1 cellular context compared by ENCODE assay signal in the genomic region with DNA sequence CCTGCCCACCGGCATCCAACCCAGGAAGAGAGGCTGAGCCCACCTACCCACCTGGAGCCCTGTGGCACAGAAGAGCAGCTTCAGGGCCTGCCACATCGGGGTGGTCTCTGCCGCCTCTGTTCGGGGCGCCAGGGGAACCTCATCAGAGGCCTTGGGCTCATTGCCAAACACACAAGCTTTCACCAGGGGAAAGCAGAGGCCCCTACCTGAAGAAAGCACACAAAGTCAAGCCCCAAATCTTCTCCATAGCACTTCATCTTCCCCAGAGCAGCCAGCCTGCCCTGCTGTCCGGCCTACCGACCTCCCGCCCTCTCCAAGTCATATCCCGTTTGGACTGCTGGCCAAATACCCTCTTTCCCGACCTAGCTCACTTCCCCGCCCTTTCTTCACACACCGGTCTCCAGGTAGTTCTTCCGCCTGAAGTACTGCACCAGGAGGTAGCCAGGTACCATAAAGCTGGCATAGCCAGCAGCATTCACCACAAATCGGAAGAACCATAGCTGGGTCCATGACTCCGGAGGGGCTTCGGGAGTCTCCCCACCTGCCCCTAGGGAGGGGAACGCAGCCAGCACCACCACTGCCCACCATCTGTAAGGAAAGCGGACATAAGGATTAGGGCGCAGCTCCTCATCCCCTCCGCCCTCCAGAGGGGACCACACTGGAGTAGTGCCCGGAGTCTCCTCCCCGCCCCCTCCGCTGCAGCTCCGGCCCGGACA.
A peak's percentile ranks its signal among the peaks of the same experiment; 100 is the strongest.
TF ChIP-seq lines count a peak whose summit lies in the region.

No MANE protein-coding gene starts in this region.

TF ChIP-seq in HepG2, 621 proteins besides CTCF, POLR2A, EP300 and RAD21 (continued from another document and continues in another):
- TF ChIP-seq, protein P1, sequence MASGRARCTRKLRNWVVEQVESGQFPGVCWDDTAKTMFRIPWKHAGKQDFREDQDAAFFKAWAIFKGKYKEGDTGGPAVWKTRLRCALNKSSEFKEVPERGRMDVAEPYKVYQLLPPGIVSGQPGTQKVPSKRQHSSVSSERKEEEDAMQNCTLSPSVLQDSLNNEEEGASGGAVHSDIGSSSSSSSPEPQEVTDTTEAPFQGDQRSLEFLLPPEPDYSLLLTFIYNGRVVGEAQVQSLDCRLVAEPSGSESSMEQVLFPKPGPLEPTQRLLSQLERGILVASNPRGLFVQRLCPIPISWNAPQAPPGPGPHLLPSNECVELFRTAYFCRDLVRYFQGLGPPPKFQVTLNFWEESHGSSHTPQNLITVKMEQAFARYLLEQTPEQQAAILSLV (CRISPR knock-in tag; IDR thresholded peaks at IDR 0.05; ENCODE audit: borderline replicate concordance), result 0 out of 2 replicates have a peak, but pooled peaks have one; percentile 14
- TF ChIP-seq, protein P2, sequence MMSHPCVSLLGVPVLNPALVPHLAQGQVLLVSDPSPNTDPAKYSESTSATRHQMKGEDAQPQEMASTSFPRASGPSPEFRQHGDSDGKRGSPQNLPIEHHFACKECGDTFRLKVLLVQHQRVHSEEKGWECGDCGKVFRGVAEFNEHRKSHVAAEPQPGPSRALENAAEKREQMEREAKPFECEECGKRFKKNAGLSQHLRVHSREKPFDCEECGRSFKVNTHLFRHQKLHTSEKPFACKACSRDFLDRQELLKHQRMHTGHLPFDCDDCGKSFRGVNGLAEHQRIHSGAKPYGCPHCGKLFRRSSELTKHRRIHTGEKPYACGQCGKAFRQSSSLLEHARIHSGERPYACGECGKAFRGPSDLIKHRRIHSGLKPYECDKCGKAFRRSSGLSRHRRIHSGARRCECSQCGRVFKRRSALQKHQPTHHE (CRISPR knock-in tag; IDR thresholded peaks at IDR 0.05; ENCODE audit: borderline replicate concordance), result 0 out of 2 replicates have a peak, but pooled peaks have one; percentile 74
- TF ChIP-seq CBX1 (IDR thresholded peaks at IDR 0.05; ENCODE audit: low read depth), result no peak
- 0 out of 2 replicates have a peak, but pooled peaks have one; percentile 1 for TF ChIP-seq ZNF383 (CRISPR knock-in tag; IDR thresholded peaks at IDR 0.05; ENCODE audit: borderline replicate concordance)
- TF ChIP-seq, protein P3, sequence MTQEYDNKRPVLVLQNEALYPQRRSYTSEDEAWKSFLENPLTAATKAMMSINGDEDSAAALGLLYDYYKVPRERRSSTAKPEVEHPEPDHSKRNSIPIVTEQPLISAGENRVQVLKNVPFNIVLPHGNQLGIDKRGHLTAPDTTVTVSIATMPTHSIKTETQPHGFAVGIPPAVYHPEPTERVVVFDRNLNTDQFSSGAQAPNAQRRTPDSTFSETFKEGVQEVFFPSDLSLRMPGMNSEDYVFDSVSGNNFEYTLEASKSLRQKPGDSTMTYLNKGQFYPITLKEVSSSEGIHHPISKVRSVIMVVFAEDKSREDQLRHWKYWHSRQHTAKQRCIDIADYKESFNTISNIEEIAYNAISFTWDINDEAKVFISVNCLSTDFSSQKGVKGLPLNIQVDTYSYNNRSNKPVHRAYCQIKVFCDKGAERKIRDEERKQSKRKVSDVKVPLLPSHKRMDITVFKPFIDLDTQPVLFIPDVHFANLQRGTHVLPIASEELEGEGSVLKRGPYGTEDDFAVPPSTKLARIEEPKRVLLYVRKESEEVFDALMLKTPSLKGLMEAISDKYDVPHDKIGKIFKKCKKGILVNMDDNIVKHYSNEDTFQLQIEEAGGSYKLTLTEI (CRISPR knock-in tag; conservative IDR thresholded peaks at IDR 0.05), result no peak
- 0 out of 2 replicates have a peak, but pooled peaks have one; percentile 21 for TF ChIP-seq NCOR1 (IDR thresholded peaks at IDR 0.05; ENCODE audit: borderline replicate concordance, low read length)
- no peak for TF ChIP-seq ZFP36 (IDR thresholded peaks at IDR 0.05; ENCODE audit: borderline replicate concordance, low read depth, low read length, partially characterized antibody)
- no peak for TF ChIP-seq DPF2 (CRISPR knock-in tag; IDR thresholded peaks at IDR 0.05; ENCODE audit: borderline replicate concordance, low read depth)
- peak; percentile 81; the same call in 1 of the 2 replicates for TF ChIP-seq ZNF232 (CRISPR knock-in tag; IDR thresholded peaks at IDR 0.05; ENCODE audit: borderline replicate concordance)
- 0 out of 2 replicates have a peak, but pooled peaks have one; percentile 55 for TF ChIP-seq HOXD1 (CRISPR knock-in tag; IDR thresholded peaks at IDR 0.05)
- no peak for TF ChIP-seq TCF7 (IDR thresholded peaks at IDR 0.05; ENCODE audit: low read depth)
- TF ChIP-seq, protein P4, sequence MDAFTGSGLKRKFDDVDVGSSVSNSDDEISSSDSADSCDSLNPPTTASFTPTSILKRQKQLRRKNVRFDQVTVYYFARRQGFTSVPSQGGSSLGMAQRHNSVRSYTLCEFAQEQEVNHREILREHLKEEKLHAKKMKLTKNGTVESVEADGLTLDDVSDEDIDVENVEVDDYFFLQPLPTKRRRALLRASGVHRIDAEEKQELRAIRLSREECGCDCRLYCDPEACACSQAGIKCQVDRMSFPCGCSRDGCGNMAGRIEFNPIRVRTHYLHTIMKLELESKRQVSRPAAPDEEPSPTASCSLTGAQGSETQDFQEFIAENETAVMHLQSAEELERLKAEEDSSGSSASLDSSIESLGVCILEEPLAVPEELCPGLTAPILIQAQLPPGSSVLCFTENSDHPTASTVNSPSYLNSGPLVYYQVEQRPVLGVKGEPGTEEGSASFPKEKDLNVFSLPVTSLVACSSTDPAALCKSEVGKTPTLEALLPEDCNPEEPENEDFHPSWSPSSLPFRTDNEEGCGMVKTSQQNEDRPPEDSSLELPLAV (CRISPR knock-in tag; conservative IDR thresholded peaks at IDR 0.05; ENCODE audit: low read depth), result no peak
- no peak for TF ChIP-seq NR3C1 (CRISPR knock-in tag; IDR thresholded peaks at IDR 0.05)
- no peak for TF ChIP-seq SUZ12 (IDR thresholded peaks at IDR 0.05; ENCODE audit: low read depth, low read length)
- 0 out of 2 replicates have a peak, but pooled peaks have one; percentile 9 for TF ChIP-seq ZNF703 (CRISPR knock-in tag; IDR thresholded peaks at IDR 0.05; ENCODE audit: borderline replicate concordance)
- TF ChIP-seq SOX13 (IDR thresholded peaks at IDR 0.05), result no peak
- 0 out of 4 replicates have a peak, but pooled peaks of 1 of the 2 experiments have one; percentile 57 for TF ChIP-seq SOX13 (CRISPR knock-in tag; conservative IDR thresholded peaks at IDR 0.05 in 1 of 2, IDR thresholded peaks at IDR 0.05 in 1 of 2)
- no peak for TF ChIP-seq ZFP90 (CRISPR knock-in tag; IDR thresholded peaks at IDR 0.05; ENCODE audit: borderline replicate concordance)
- TF ChIP-seq, protein P5, sequence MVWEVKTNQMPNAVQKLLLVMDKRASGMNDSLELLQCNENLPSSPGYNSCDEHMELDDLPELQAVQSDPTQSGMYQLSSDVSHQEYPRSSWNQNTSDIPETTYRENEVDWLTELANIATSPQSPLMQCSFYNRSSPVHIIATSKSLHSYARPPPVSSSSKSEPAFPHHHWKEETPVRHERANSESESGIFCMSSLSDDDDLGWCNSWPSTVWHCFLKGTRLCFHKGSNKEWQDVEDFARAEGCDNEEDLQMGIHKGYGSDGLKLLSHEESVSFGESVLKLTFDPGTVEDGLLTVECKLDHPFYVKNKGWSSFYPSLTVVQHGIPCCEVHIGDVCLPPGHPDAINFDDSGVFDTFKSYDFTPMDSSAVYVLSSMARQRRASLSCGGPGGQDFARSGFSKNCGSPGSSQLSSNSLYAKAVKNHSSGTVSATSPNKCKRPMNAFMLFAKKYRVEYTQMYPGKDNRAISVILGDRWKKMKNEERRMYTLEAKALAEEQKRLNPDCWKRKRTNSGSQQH (CRISPR knock-in tag; IDR thresholded peaks at IDR 0.05; ENCODE audit: low read depth), result no peak
- TF ChIP-seq ZNF629 (CRISPR knock-in tag; conservative IDR thresholded peaks at IDR 0.05), result 0 out of 2 replicates have a peak, but pooled peaks have one; percentile 22
- no peak for TF ChIP-seq ZNF569 (CRISPR knock-in tag; IDR thresholded peaks at IDR 0.05; ENCODE audit: borderline replicate concordance)
- TF ChIP-seq ZNF879 (CRISPR knock-in tag; IDR thresholded peaks at IDR 0.05), result 0 out of 2 replicates have a peak, but pooled peaks have one; percentile 6
- TF ChIP-seq, protein P6, sequence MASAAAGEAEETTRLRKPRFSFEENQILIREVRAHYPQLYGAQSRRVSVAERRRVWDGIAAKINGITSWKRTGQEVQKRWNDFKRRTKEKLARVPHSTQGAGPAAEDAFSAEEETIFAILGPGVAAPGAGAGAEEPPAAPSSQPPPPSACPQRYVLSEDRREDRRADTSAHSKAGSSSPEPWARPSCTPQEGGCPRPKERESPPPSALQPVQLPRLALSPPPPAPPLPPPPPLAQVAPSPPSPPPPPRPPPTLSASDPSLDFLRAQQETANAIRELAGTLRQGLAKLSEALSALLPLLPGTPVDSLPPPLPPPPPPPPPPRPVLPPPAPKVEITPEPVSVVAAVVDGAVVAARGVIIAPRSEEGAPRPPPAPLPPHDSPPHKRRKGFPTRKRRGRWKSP (CRISPR knock-in tag; IDR thresholded peaks at IDR 0.05), result no peak
- TF ChIP-seq NPAS2 (CRISPR knock-in tag; IDR thresholded peaks at IDR 0.05; ENCODE audit: borderline replicate concordance), result no peak
- TF ChIP-seq ZSCAN12 (CRISPR knock-in tag; IDR thresholded peaks at IDR 0.05), result 0 out of 2 replicates have a peak, but pooled peaks have one; percentile 28
- TF ChIP-seq, protein P7, sequence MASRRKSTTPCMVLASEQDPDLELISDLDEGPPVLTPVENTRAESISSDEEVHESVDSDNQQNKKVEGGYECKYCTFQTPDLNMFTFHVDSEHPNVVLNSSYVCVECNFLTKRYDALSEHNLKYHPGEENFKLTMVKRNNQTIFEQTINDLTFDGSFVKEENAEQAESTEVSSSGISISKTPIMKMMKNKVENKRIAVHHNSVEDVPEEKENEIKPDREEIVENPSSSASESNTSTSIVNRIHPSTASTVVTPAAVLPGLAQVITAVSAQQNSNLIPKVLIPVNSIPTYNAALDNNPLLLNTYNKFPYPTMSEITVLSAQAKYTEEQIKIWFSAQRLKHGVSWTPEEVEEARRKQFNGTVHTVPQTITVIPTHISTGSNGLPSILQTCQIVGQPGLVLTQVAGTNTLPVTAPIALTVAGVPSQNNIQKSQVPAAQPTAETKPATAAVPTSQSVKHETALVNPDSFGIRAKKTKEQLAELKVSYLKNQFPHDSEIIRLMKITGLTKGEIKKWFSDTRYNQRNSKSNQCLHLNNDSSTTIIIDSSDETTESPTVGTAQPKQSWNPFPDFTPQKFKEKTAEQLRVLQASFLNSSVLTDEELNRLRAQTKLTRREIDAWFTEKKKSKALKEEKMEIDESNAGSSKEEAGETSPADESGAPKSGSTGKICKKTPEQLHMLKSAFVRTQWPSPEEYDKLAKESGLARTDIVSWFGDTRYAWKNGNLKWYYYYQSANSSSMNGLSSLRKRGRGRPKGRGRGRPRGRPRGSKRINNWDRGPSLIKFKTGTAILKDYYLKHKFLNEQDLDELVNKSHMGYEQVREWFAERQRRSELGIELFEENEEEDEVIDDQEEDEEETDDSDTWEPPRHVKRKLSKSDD (CRISPR knock-in tag; IDR thresholded peaks at IDR 0.05; ENCODE audit: low read depth), result peak; percentile 2; the same call in 1 of the 2 replicates
- TF ChIP-seq YEATS2 (CRISPR knock-in tag; IDR thresholded peaks at IDR 0.05; ENCODE audit: borderline replicate concordance), result no peak
- TF ChIP-seq, protein P8, sequence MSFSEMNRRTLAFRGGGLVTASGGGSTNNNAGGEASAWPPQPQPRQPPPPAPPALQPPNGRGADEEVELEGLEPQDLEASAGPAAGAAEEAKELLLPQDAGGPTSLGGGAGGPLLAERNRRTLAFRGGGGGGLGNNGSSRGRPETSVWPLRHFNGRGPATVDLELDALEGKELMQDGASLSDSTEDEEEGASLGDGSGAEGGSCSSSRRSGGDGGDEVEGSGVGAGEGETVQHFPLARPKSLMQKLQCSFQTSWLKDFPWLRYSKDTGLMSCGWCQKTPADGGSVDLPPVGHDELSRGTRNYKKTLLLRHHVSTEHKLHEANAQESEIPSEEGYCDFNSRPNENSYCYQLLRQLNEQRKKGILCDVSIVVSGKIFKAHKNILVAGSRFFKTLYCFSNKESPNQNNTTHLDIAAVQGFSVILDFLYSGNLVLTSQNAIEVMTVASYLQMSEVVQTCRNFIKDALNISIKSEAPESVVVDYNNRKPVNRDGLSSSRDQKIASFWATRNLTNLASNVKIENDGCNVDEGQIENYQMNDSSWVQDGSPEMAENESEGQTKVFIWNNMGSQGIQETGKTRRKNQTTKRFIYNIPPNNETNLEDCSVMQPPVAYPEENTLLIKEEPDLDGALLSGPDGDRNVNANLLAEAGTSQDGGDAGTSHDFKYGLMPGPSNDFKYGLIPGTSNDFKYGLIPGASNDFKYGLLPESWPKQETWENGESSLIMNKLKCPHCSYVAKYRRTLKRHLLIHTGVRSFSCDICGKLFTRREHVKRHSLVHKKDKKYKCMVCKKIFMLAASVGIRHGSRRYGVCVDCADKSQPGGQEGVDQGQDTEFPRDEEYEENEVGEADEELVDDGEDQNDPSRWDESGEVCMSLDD (CRISPR knock-in tag; IDR thresholded peaks at IDR 0.05; ENCODE audit: borderline replicate concordance), result peak; percentile 44; the same call in 1 of the 2 replicates
- TF ChIP-seq ZNF883 (CRISPR knock-in tag; IDR thresholded peaks at IDR 0.05; ENCODE audit: not compliant biosample characterization), result peak; percentile 34
- TF ChIP-seq HOXA5 (CRISPR knock-in tag; IDR thresholded peaks at IDR 0.05), result no peak
- no peak for TF ChIP-seq JUN (CRISPR knock-in tag; IDR thresholded peaks at IDR 0.05)
- TF ChIP-seq HOXA9 (CRISPR knock-in tag; IDR thresholded peaks at IDR 0.05; ENCODE audit: borderline replicate concordance), result no peak
- peak; percentile 89 for TF ChIP-seq PRPF4 (IDR thresholded peaks at IDR 0.05; ENCODE audit: low read depth, low read length, poor library complexity, severe bottlenecking)
- TF ChIP-seq NFKBIZ (CRISPR knock-in tag; IDR thresholded peaks at IDR 0.05), result no peak
- TF ChIP-seq, protein P9, sequence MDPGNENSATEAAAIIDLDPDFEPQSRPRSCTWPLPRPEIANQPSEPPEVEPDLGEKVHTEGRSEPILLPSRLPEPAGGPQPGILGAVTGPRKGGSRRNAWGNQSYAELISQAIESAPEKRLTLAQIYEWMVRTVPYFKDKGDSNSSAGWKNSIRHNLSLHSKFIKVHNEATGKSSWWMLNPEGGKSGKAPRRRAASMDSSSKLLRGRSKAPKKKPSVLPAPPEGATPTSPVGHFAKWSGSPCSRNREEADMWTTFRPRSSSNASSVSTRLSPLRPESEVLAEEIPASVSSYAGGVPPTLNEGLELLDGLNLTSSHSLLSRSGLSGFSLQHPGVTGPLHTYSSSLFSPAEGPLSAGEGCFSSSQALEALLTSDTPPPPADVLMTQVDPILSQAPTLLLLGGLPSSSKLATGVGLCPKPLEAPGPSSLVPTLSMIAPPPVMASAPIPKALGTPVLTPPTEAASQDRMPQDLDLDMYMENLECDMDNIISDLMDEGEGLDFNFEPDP (CRISPR knock-in tag; conservative IDR thresholded peaks at IDR 0.05), result no peak
- TF ChIP-seq, protein P10, sequence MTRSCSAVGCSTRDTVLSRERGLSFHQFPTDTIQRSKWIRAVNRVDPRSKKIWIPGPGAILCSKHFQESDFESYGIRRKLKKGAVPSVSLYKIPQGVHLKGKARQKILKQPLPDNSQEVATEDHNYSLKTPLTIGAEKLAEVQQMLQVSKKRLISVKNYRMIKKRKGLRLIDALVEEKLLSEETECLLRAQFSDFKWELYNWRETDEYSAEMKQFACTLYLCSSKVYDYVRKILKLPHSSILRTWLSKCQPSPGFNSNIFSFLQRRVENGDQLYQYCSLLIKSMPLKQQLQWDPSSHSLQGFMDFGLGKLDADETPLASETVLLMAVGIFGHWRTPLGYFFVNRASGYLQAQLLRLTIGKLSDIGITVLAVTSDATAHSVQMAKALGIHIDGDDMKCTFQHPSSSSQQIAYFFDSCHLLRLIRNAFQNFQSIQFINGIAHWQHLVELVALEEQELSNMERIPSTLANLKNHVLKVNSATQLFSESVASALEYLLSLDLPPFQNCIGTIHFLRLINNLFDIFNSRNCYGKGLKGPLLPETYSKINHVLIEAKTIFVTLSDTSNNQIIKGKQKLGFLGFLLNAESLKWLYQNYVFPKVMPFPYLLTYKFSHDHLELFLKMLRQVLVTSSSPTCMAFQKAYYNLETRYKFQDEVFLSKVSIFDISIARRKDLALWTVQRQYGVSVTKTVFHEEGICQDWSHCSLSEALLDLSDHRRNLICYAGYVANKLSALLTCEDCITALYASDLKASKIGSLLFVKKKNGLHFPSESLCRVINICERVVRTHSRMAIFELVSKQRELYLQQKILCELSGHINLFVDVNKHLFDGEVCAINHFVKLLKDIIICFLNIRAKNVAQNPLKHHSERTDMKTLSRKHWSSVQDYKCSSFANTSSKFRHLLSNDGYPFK (CRISPR knock-in tag; IDR thresholded peaks at IDR 0.05; ENCODE audit: borderline replicate concordance), result no peak
